18 cellular contexts compared by ENCODE assay signal in genomic region chr13:110523838-110524237, GRCh38. TPM values are rescaled to one million over a fixed set of nuclear protein-coding genes. Genes with fewer than 3 reads are reported as not detected.
DNase-seq lines count a peak whose midpoint lies in the region; ATAC-seq, FAIRE-seq and TF ChIP-seq lines count a peak whose summit lies in the region.
"Had no signal": no experiment of that assay in that cellular context is flagged by ENCODE, and none has a peak within 500 bp of the region (broad histone marks: within the 10 kb centered on the region; RNA-seq: fewer than 3 reads in every experiment).

No MANE protein-coding gene starts in this region.

- no peak for DNase-seq in T-helper 17 cell
- no peak for DNase-seq in kidney
- no peak for DNase-seq in SIG-M5 treated with dmso at 0.1 percent for 504 hours (lab: John Stamatoyannopoulos, UW; ENCODE audit: unreplicated experiment)
- DNase-seq in occipital lobe (lab: John Stamatoyannopoulos, UW), result no peak
- DNase-seq in RKO (ENCODE audit: low spot score), result no peak
- DNase-seq: activated T-cell treated with anti-CD3 and anti-CD28 coated beads, Interleukin-2, amount 50 U/mL, for 24 hours; Caco-2; effector memory CD4-positive, alpha-beta T cell; EL; NCI-H226; NK-92 treated with Interleukin-12 subunit alpha and Interleukin-12 subunit beta, amount 100 ng/mL, for 24 hours had no signal

- TF ChIP-seq CTCF in C4-2B (conservative IDR thresholded peaks at IDR 0.05) (no peak), kidney (IDR thresholded peaks at IDR 0.05; ENCODE audit: borderline replicate concordance, extremely low read depth, insufficient read depth) (no peak)

- H3K4me1 ChIP-seq in kidney (ENCODE audit: control insufficient read depth in 1 of 2, insufficient read depth in 1 of 2, low read depth in 1 of 2, low read length in 2 of 2) (peaks cover 48 to 59% of the 10 kb centered on the region in 2 donors), rectal smooth muscle tissue (ENCODE audit: control insufficient read depth, insufficient read depth, low read length) (peaks cover 8% of the 10 kb centered on the region)

- peaks cover 2% of the 10 kb centered on the region for H3K36me3 Mint-ChIP-seq in T-helper 17 cell (ENCODE audit: low read depth)
- H3K36me3 Mint-ChIP-seq: activated naive CD4-positive, alpha-beta T cell treated with anti-CD3 and anti-CD28 coated beads, Interleukin-2, amount 50 U/mL, for 24 hours had no signal

- FAIRE-seq in kidney (lab: Jason Lieb, UNC), result no peak

- H3K27me3 Mint-ChIP-seq in T-helper 17 cell, result peaks cover 4% of the 10 kb centered on the region
- H3K27me3 Mint-ChIP-seq: activated CD4-positive, alpha-beta memory T cell treated with anti-CD3 and anti-CD28 coated beads, Interleukin-2, amount 10 ng/mL, durations not matched to agents 7 days and 5 days; activated naive CD4-positive, alpha-beta T cell treated with anti-CD3 and anti-CD28 coated beads, Interleukin-2, amount 50 U/mL, for 24 hours; activated T-cell treated with anti-CD3 and anti-CD28 coated beads, Interleukin-2, amount 50 U/mL, for 24 hours; progenitor cell of endocrine pancreas had no signal

- peaks cover 12 to 13% of the 10 kb centered on the region in 2 donors for H3K36me3 ChIP-seq in kidney (ENCODE audit: control insufficient read depth in 1 of 2, insufficient read depth in 2 of 2, low read length in 2 of 2)
- H3K36me3 ChIP-seq in rectal smooth muscle tissue (ENCODE audit: control insufficient read depth, insufficient read depth, low read length), result no peaks in the 10 kb centered on the region

- H3K27ac ChIP-seq in C4-2B (peak overlapping the region; percentile 54), kidney (ENCODE audit: low read depth in 2 of 2, low read length in 2 of 2) (peak overlapping the region; percentile 84 to 88), rectal smooth muscle tissue (ENCODE audit: low read depth, low read length) (peak overlapping the region; percentile 25)

- intact Hi-C loops in kidney (cut with DNase I), result no loop called here

- no peaks in the 10 kb centered on the region for H3K27me3 ChIP-seq in rectal smooth muscle tissue (ENCODE audit: control insufficient read depth, insufficient read depth, low read length)

- peak overlapping the region; percentile 53 for H3K4me3 Mint-ChIP-seq in T-helper 17 cell
- H3K4me3 Mint-ChIP-seq: activated CD4-positive, alpha-beta memory T cell treated with anti-CD3 and anti-CD28 coated beads, Interleukin-2, amount 10 ng/mL, durations not matched to agents 7 days and 5 days; activated T-cell treated with anti-CD3 and anti-CD28 coated beads, Interleukin-2, amount 50 U/mL, for 24 hours had no signal

- no peaks in the 10 kb centered on the region for H3K9me3 ChIP-seq in T-helper 17 cell (ENCODE audit: control insufficient read depth, low read length, poor library complexity, severe bottlenecking)
- no peaks in the 10 kb centered on the region for H3K9me3 ChIP-seq in kidney (ENCODE audit: control insufficient read depth in 1 of 2, low read length in 2 of 2)
- H3K9me3 ChIP-seq: Caco-2 had no signal

- no peak for ATAC-seq in T-helper 17 cell
- ATAC-seq in GM19395 (IDR thresholded peaks at IDR 0.05; ENCODE audit: unreplicated experiment), result no peak
- ATAC-seq: stimulated activated naive CD8-positive, alpha-beta T cell treated with anti-CD3 and anti-CD28 coated beads, Interleukin-15, Interleukin-2, amounts not matched to agents 100 U/mL and 50 U/mL, for 24 hours had no signal

- H3K9ac ChIP-seq in kidney (ENCODE audit: low read length in 2 of 2), result peak overlapping the region in 1 of 2 donors; percentile 8
- H3K9ac ChIP-seq in rectal smooth muscle tissue (ENCODE audit: low read length), result no peak overlapping the region

- H3K4me1 Mint-ChIP-seq in T-helper 17 cell, result peaks cover 17% of the 10 kb centered on the region

- H3K4me3 ChIP-seq in kidney (ENCODE audit: low read length in 2 of 2) (no peak overlapping the region), rectal smooth muscle tissue (ENCODE audit: low read length) (no peak overlapping the region)

- peak overlapping the region; percentile 86 for H3K27ac Mint-ChIP-seq in T-helper 17 cell
- H3K27ac Mint-ChIP-seq: activated naive CD4-positive, alpha-beta T cell treated with anti-CD3 and anti-CD28 coated beads, Interleukin-2, amount 50 U/mL, for 24 hours; activated T-cell treated with anti-CD3 and anti-CD28 coated beads, Interleukin-2, amount 50 U/mL, for 24 hours; progenitor cell of endocrine pancreas had no signal

RNA-seq across cellular contexts. Expression of gene RAB20, which starts 37.7 kb away (rescaled TPM):
- 1 to 10 TPM; 1.2 to 1.4 TPM for total RNA-seq in T-helper 17 cell
- 33.6 TPM for total RNA-seq in kidney
- 47.7 TPM for polyA plus RNA-seq in kidney (ENCODE audit: insufficient read depth, low read depth, low replicate concordance)
- 2.5 TPM for total RNA-seq in occipital lobe

Comparison
In these comparisons a context has a peak if more than half of its experiments do, and no peak if none do; other contexts are left out.
1. H3K27ac ChIP-seq: peak in every context shown above with its lines; median percentile 86 in kidney; 54 in C4-2B; 25 in rectal smooth muscle tissue.